Comparison of ENCODE assay signal across 22 cellular contexts in the genomic region with DNA sequence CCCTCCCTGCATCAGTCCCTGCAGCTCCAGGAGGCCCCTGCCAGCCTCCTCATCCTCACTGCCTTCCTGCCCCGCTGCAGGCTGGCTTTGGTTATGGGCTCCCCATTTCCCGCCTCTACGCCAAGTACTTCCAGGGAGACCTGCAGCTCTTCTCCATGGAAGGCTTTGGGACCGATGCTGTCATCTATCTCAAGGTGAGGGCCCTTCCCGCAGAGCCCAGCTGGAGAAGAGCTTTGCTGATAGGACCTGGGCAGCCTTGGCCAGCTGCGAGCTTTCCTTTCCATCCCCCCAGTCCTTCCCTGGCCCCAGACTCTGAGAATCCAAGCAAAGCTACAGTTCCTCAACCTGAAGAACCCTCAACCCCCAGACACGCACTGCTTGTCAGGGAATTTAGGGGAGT. TPM values are rescaled to one million over a fixed set of nuclear protein-coding genes. Genes with fewer than 3 reads are reported as not detected.
DNase-seq lines count a peak whose midpoint lies in the region; ATAC-seq and TF ChIP-seq lines count a peak whose summit lies in the region.
"Had no signal": no experiment of that assay in that cellular context is flagged by ENCODE, and none has a peak within 500 bp of the region (broad histone marks: within the 10 kb centered on the region; RNA-seq: fewer than 3 reads in every experiment).

No MANE protein-coding gene starts in this region.

- no peak overlapping the region for H3K27ac Mint-ChIP-seq in natural killer cell treated with Interleukin-12 subunit alpha and Interleukin-12 subunit beta and Interleukin-15 and Interleukin-18, amount 100 ng/mL, for 72 hours
- H3K27ac Mint-ChIP-seq: IgD-negative memory B cell had no signal

- H3K4me1 Mint-ChIP-seq in natural killer cell treated with Interleukin-12 subunit alpha and Interleukin-12 subunit beta and Interleukin-15 and Interleukin-18, amount 100 ng/mL, for 72 hours (ENCODE audit: low read depth in 2 of 2): no peaks in the 10 kb centered on the region

- H3K36me3 ChIP-seq in heart right ventricle (peaks cover 0 to 64% (median 29%) of the 10 kb centered on the region in 9 donors), osteoblast (ENCODE audit: insufficient read depth, low read length) (peaks cover 7% of the 10 kb centered on the region), Karpas-422 (ENCODE audit: insufficient read depth, low read length) (no peaks in the 10 kb centered on the region)

- no peaks in the 10 kb centered on the region for H3K9me3 ChIP-seq in heart right ventricle
- H3K9me3 ChIP-seq in osteoblast (ENCODE audit: low read depth, low read length): no peaks in the 10 kb centered on the region
- H3K9me3 ChIP-seq in Karpas-422 (ENCODE audit: low read length): no peaks in the 10 kb centered on the region

- H3K4me3 Mint-ChIP-seq in natural killer cell treated with Interleukin-12 subunit alpha and Interleukin-12 subunit beta and Interleukin-15 and Interleukin-18, amount 100 ng/mL, for 72 hours: no peak overlapping the region
- H3K4me3 Mint-ChIP-seq: IgD-negative memory B cell had no signal

- DNase-seq in Right ventricle myocardium superior (peak; percentile 13), left cardiac atrium (no peak), heart right ventricle (no peak), osteoblast (ENCODE audit: insufficient read length, low spot score, missing footprints) (peak; percentile 18), Karpas-422 (no peak), islet precursor cell (no peak)
- no peak for DNase-seq in natural killer cell treated with Interleukin-12 subunit alpha and Interleukin-12 subunit beta and Interleukin-15 and Interleukin-18, amount 100 ng/mL, for 72 hours (ENCODE audit: low spot score)
- DNase-seq: AML-193, C1 segment of cervical spinal cord, DMS53, GDM1, MV-4-11, NCI-H1105 treated with DMSO at 0.1 percent for 48 hours, NCI-H2029 treated with DMSO at 0.1 percent for 48 hours, NCI-H2171, NCI-H345, NCI-H524, NCI-H82 had no signal

- no peak overlapping the region for H2AFZ ChIP-seq in osteoblast (ENCODE audit: low read length)
- no peak overlapping the region for H2AFZ ChIP-seq in Karpas-422 (ENCODE audit: low read length)

- H3K9ac ChIP-seq in Karpas-422 (ENCODE audit: low read length): no peak overlapping the region

- no peaks in the 10 kb centered on the region for H3K9me3 Mint-ChIP-seq in natural killer cell treated with Interleukin-12 subunit alpha and Interleukin-12 subunit beta and Interleukin-15 and Interleukin-18, amount 100 ng/mL, for 72 hours
- H3K9me3 Mint-ChIP-seq: IgD-negative memory B cell had no signal

- no peaks in the 10 kb centered on the region for H3K27me3 Mint-ChIP-seq in natural killer cell treated with Interleukin-12 subunit alpha and Interleukin-12 subunit beta and Interleukin-15 and Interleukin-18, amount 100 ng/mL, for 72 hours
- H3K27me3 Mint-ChIP-seq: IgD-negative memory B cell had no signal

- H4K20me1 ChIP-seq in osteoblast (ENCODE audit: insufficient read depth, low read length) (peaks cover 3% of the 10 kb centered on the region), Karpas-422 (ENCODE audit: insufficient read depth, low read depth, low read length) (no peaks in the 10 kb centered on the region)

- no peak for TF ChIP-seq CTCF in heart right ventricle (IDR thresholded peaks at IDR 0.05)
- TF ChIP-seq CTCF in osteoblast (IDR thresholded peaks at IDR 0.05; ENCODE audit: extremely low read depth, low read depth, low read length): no peak

- H3K36me3 Mint-ChIP-seq in natural killer cell treated with Interleukin-12 subunit alpha and Interleukin-12 subunit beta and Interleukin-15 and Interleukin-18, amount 100 ng/mL, for 72 hours: no peaks in the 10 kb centered on the region

- H3K9me2 ChIP-seq in Karpas-422 (replicated peaks; ENCODE audit: insufficient read depth, low read length): no peaks in the 10 kb centered on the region

- intact Hi-C loops in Right ventricle myocardium superior (cut with DNase I) (no loop called here), left cardiac atrium (cut with DNase I) (no loop called here), heart right ventricle (cut with DNase I) (no loop called here)

- ATAC-seq in Right ventricle myocardium superior (ENCODE audit: poor library complexity) (no peak), left cardiac atrium (no peak), heart right ventricle (no peak)
- ATAC-seq in natural killer cell treated with Interleukin-12 subunit alpha and Interleukin-12 subunit beta and Interleukin-15 and Interleukin-18, amount 100 ng/mL, for 72 hours: no peak
- ATAC-seq: Panc1 had no signal

- peaks cover 18 to 50% (median 41%) of the 10 kb centered on the region in 9 donors for H3K4me1 ChIP-seq in heart right ventricle
- H3K4me1 ChIP-seq in osteoblast (ENCODE audit: insufficient read depth, low read length): peaks cover 10% of the 10 kb centered on the region
- H3K4me1 ChIP-seq in Karpas-422 (ENCODE audit: low read length): no peaks in the 10 kb centered on the region

- H3K4me3 ChIP-seq in heart right ventricle (no peak overlapping the region), osteoblast (ENCODE audit: insufficient read depth, low read length) (no peak overlapping the region), Karpas-422 (ENCODE audit: low read length) (no peak overlapping the region)

- no peaks in the 10 kb centered on the region for H3K27me3 ChIP-seq in heart right ventricle
- H3K27me3 ChIP-seq in osteoblast (ENCODE audit: insufficient read depth, low read length): no peaks in the 10 kb centered on the region
- H3K27me3 ChIP-seq in Karpas-422 (ENCODE audit: low read length): no peaks in the 10 kb centered on the region

- H3K79me2 ChIP-seq in osteoblast (ENCODE audit: insufficient read depth, low read length): no peaks in the 10 kb centered on the region
- no peaks in the 10 kb centered on the region for H3K79me2 ChIP-seq in Karpas-422 (ENCODE audit: low read length)

- peak overlapping the region in 9 of 10 donors; percentile 28 to 98 (median 95) for H3K27ac ChIP-seq in heart right ventricle
- no peak overlapping the region for H3K27ac ChIP-seq in osteoblast (ENCODE audit: low read depth, low read length)
- H3K27ac ChIP-seq in Karpas-422 (ENCODE audit: low read length): no peak overlapping the region

- 75 to 83% methylated on average over 7 of the region's 7 CpGs for WGBS in heart right ventricle, 2 donors

- H3K4me2 ChIP-seq in osteoblast (ENCODE audit: insufficient read depth, low read length) (no peak overlapping the region), Karpas-422 (ENCODE audit: low read depth, low read length, poor library complexity, severe bottlenecking) (no peak overlapping the region)

RNA-seq across cellular contexts. Expression of a gene that starts 14.1 kb away (rescaled TPM):
- total RNA-seq in Right ventricle myocardium superior: 250 TPM
- total RNA-seq in left cardiac atrium: 100 to 1,000 TPM; 156 to 203 TPM
- 100 to 1,000 TPM; 161 to 337 (median 231) TPM for total RNA-seq in heart right ventricle
- 100 to 1,000 TPM in 1 of 2 donors, 10 to 100 TPM in 1; 88.1 to 129 TPM for polyA plus RNA-seq in heart right ventricle
- total RNA-seq in osteoblast: 43.4 and 54.8 TPM in 2 replicates
- total RNA-seq in natural killer cell treated with Interleukin-12 subunit alpha and Interleukin-12 subunit beta and Interleukin-15 and Interleukin-18, amount 100 ng/mL, for 72 hours: 10 to 100 TPM; 11.8 to 13.7 TPM
- not detected in 2 replicates for total RNA-seq in Karpas-422 (2014; rRNA removed; shearing (Covaris generic); ENCODE audit: low replicate concordance)

RNA-seq across cellular contexts. Expression of a gene that starts 20.8 kb away (rescaled TPM):
- total RNA-seq in Right ventricle myocardium superior: 0.78 TPM
- 1 to 10 TPM; 1.6 to 2.1 TPM for total RNA-seq in left cardiac atrium
- 1 to 10 TPM; 1.5 to 3.8 (median 1.9) TPM for total RNA-seq in heart right ventricle
- polyA plus RNA-seq in heart right ventricle: 1 to 10 TPM; 1.9 to 3.8 TPM
- total RNA-seq in osteoblast: 2.5 and 2.7 TPM in 2 replicates
- 1 to 10 TPM; 2.6 to 5.0 TPM for total RNA-seq in natural killer cell treated with Interleukin-12 subunit alpha and Interleukin-12 subunit beta and Interleukin-15 and Interleukin-18, amount 100 ng/mL, for 72 hours
- not detected in 2 replicates for total RNA-seq in Karpas-422 (2014; rRNA removed; shearing (Covaris generic); ENCODE audit: low replicate concordance)

RNA-seq across cellular contexts. Expression of a gene that starts 41.3 kb away (rescaled TPM):
- 35.4 TPM for total RNA-seq in Right ventricle myocardium superior
- total RNA-seq in left cardiac atrium: 10 to 100 TPM; 35.8 to 43.4 TPM
- total RNA-seq in heart right ventricle: 10 to 100 TPM; 17.3 to 45.4 (median 26.9) TPM
- 10 to 100 TPM; 22.4 to 42.7 TPM for polyA plus RNA-seq in heart right ventricle
- 44.2 and 48.9 TPM in 2 replicates for total RNA-seq in osteoblast
- total RNA-seq in natural killer cell treated with Interleukin-12 subunit alpha and Interleukin-12 subunit beta and Interleukin-15 and Interleukin-18, amount 100 ng/mL, for 72 hours: 100 to 1,000 TPM in 1 of 2 donors, 10 to 100 TPM in 1; 96.0 to 110 TPM
- 41.0 and 106 TPM in 2 replicates for total RNA-seq in Karpas-422 (2014; rRNA removed; shearing (Covaris generic); ENCODE audit: low replicate concordance)

RNA-seq across cellular contexts. Expression of a gene that starts 53.3 kb away (rescaled TPM):
- total RNA-seq in Right ventricle myocardium superior: 12.6 TPM
- total RNA-seq in left cardiac atrium: 10 to 100 TPM; 26.5 to 35.9 TPM
- 10 to 100 TPM; 12.5 to 44.2 (median 22.5) TPM for total RNA-seq in heart right ventricle
- polyA plus RNA-seq in heart right ventricle: 10 to 100 TPM; 26.1 to 39.9 TPM
- 73.4 and 81.4 TPM in 2 replicates for total RNA-seq in osteoblast
- 10 to 100 TPM; 13.7 to 13.9 TPM for total RNA-seq in natural killer cell treated with Interleukin-12 subunit alpha and Interleukin-12 subunit beta and Interleukin-15 and Interleukin-18, amount 100 ng/mL, for 72 hours
- 1.0 and 1.6 TPM in 2 replicates for total RNA-seq in Karpas-422 (2014; rRNA removed; shearing (Covaris generic); ENCODE audit: low replicate concordance)

RNA-seq across cellular contexts. Expression of a gene that starts 56.6 kb away (rescaled TPM):
- total RNA-seq in Right ventricle myocardium superior (135 TPM), left cardiac atrium (100 to 1,000 TPM in 1 of 2 donors, 10 to 100 TPM in 1; 96.3 to 131 TPM), heart right ventricle (100 to 1,000 TPM; 136 to 204 (median 158) TPM), osteoblast (0.29 TPM in 1 of 2 replicates, not detected in the other)
- 100 to 1,000 TPM; 137 to 314 TPM for polyA plus RNA-seq in heart right ventricle
- total RNA-seq in natural killer cell treated with Interleukin-12 subunit alpha and Interleukin-12 subunit beta and Interleukin-15 and Interleukin-18, amount 100 ng/mL, for 72 hours: under 1 TPM in 1 of 2 donors, not detected in 1; 0.42 TPM
- not detected in 2 replicates for total RNA-seq in Karpas-422 (2014; rRNA removed; shearing (Covaris generic); ENCODE audit: low replicate concordance)
- total RNA-seq: M059J, SK-MEL-5 had no signal

Comparison
In these comparisons a context has a peak if more than half of its experiments do, and no peak if none do; other contexts are left out.
1. DNase-seq: peak in Right ventricle myocardium superior (single experiment) and osteoblast (single experiment); none in left cardiac atrium (single experiment), heart right ventricle (0 of 2), natural killer cell treated with Interleukin-12 subunit alpha and Interleukin-12 subunit beta and Interleukin-15 and Interleukin-18, amount 100 ng/mL, for 72 hours (single experiment), Karpas-422 (single experiment) and islet precursor cell (single experiment).
2. H3K27ac ChIP-seq: peak in heart right ventricle (9 of 10); none in osteoblast (single experiment) and Karpas-422 (single experiment).
3. RNA of a gene that starts 14.1 kb away (total RNA-seq): 250 TPM in Right ventricle myocardium superior (single experiment), 161 to 337 TPM in heart right ventricle, 156 to 203 TPM in left cardiac atrium, 43.4 to 54.8 TPM in osteoblast and 11.8 to 13.7 TPM in natural killer cell treated with Interleukin-12 subunit alpha and Interleukin-12 subunit beta and Interleukin-15 and Interleukin-18, amount 100 ng/mL, for 72 hours; not detected in Karpas-422; every median in the first group is over 10 times any median in the second.